1 cellular context compared by ENCODE assay signal in genomic region chr11:792535-792821, GRCh38.
TF ChIP-seq lines count a peak whose summit lies in the region.

No MANE protein-coding gene starts in this region.

TF ChIP-seq in K562, 482 proteins besides CTCF, POLR2A, EP300 and RAD21:
- no peak for TF ChIP-seq TSC22D4 (tag; IDR thresholded peaks at IDR 0.05)
- peak; percentile 40; the same call in 1 of the 2 replicates for TF ChIP-seq POLR2G (IDR thresholded peaks at IDR 0.05; ENCODE audit: low read depth, low read length)
